ENCODE assay signal across 21 cellular contexts in the genomic region with DNA sequence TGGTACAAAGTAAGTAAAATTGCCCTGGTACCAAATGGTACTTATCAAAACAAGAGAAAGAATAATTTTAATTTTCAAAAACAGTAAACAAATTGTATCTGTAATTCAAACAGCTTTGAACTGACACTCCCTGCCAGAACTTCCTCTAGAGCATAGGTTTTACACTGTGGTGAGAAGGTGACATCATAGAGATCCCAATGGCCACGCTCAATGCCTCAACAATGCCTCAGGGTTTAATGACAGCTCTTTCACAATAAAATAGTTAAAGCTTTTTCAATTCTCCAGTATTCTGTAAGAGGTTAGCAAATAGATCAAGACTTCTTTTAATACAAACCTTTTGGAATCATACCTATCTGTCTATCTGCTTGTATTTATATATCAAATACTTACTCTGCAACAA.
DNase-seq lines count a peak whose midpoint lies in the region; ATAC-seq and TF ChIP-seq lines count a peak whose summit lies in the region.
"Had no signal": no experiment of that assay in that cellular context is flagged by ENCODE, and none has a peak within 500 bp of the region (broad histone marks: within the 10 kb centered on the region; RNA-seq: fewer than 3 reads in every experiment).

No MANE protein-coding gene starts in this region.

- H3K4me1 ChIP-seq in naive thymus-derived CD4-positive, alpha-beta T cell (ENCODE audit: control insufficient read depth in 2 of 2, insufficient read depth in 2 of 2, low read length in 2 of 2): no peaks in the 10 kb centered on the region
- H3K4me1 ChIP-seq: right atrium auricular region, testis had no signal

- TF ChIP-seq CTCF in foreskin fibroblast (IDR thresholded peaks at IDR 0.05; ENCODE audit: low read depth, low read length): no peak
- TF ChIP-seq CTCF in WTC11 (IDR thresholded peaks at IDR 0.05): no peak

- no peak overlapping the region for H3K4me3 ChIP-seq in foreskin fibroblast (ENCODE audit: low read depth in 1 of 2, low read length in 2 of 2)
- H3K4me3 ChIP-seq in naive thymus-derived CD4-positive, alpha-beta T cell (ENCODE audit: low read length): no peak overlapping the region
- H3K4me3 ChIP-seq: right atrium auricular region, testis had no signal

- POLR2A ChIA-PET in WTC11 (lab: Charles Lee): no interaction called here
- POLR2A ChIA-PET in naive thymus-derived CD4-positive, alpha-beta T cell (lab: Charles Lee): no interaction called here

- DNase-seq in Daoy (ENCODE audit: low read depth): peak; percentile 13
- DNase-seq in HT1080 (ENCODE audit: low read depth): peak; percentile 10
- DNase-seq in RKO (ENCODE audit: low spot score): peak; percentile 3
- DNase-seq in foreskin fibroblast: peak; percentile 0 to 20
- no peak for DNase-seq in WTC11 (ENCODE audit: low spot score)
- no peak for DNase-seq in naive thymus-derived CD4-positive, alpha-beta T cell
- DNase-seq: activated CD4-positive, alpha-beta T cell treated with anti-CD3 and anti-CD28 coated beads, Interleukin-2, amount 50 U/mL, for 4 hours; activated T-cell treated with anti-CD3 and anti-CD28 coated beads, Interleukin-2, amount 50 U/mL, for 1 hour; CD8-positive, alpha-beta memory T cell; effector memory CD8-positive, alpha-beta T cell; HFFc6; Karpas-422; NCI-H1436; NCI-H2171 treated with DMSO at 0.1 percent for 48 hours; NCI-H82; T-helper 1 cell; testis had no signal

- no peak overlapping the region for H3K4me3 Mint-ChIP-seq in WTC11
- H3K4me3 Mint-ChIP-seq in naive thymus-derived CD4-positive, alpha-beta T cell: no peak overlapping the region
- H3K4me3 Mint-ChIP-seq: activated naive CD4-positive, alpha-beta T cell treated with anti-CD3 and anti-CD28 coated beads, Interleukin-2, amount 50 U/mL, for 24 hours; CD8-positive, alpha-beta memory T cell; effector memory CD8-positive, alpha-beta T cell; HFFc6 had no signal

- intact Hi-C loops in naive thymus-derived CD4-positive, alpha-beta T cell (cut with micrococcal nuclease): no loop called here

- H3K27ac Mint-ChIP-seq in WTC11: no peak overlapping the region
- H3K27ac Mint-ChIP-seq in naive thymus-derived CD4-positive, alpha-beta T cell: no peak overlapping the region
- H3K27ac Mint-ChIP-seq: activated naive CD4-positive, alpha-beta T cell treated with anti-CD3 and anti-CD28 coated beads, Interleukin-2, amount 50 U/mL, for 24 hours; CD8-positive, alpha-beta memory T cell; effector memory CD8-positive, alpha-beta T cell; HFFc6 had no signal

- H3K27ac ChIP-seq in naive thymus-derived CD4-positive, alpha-beta T cell (ENCODE audit: low read depth, low read length): no peak overlapping the region
- H3K27ac ChIP-seq: right atrium auricular region, RWPE1, testis had no signal

- ATAC-seq in GM21526 (IDR thresholded peaks at IDR 0.05; ENCODE audit: low FRiP score, unreplicated experiment) (no peak), WTC11 (no peak)
- ATAC-seq in naive thymus-derived CD4-positive, alpha-beta T cell: no peak
- ATAC-seq: effector memory CD8-positive, alpha-beta T cell had no signal

- no peaks in the 10 kb centered on the region for H3K9me3 ChIP-seq in naive thymus-derived CD4-positive, alpha-beta T cell (ENCODE audit: control insufficient read depth in 2 of 3, low read length in 3 of 3)
- H3K9me3 ChIP-seq: right atrium auricular region, testis had no signal

- CTCF ChIA-PET in WTC11 (lab: Charles Lee): no interaction called here
- CTCF ChIA-PET in naive thymus-derived CD4-positive, alpha-beta T cell (lab: Charles Lee): no interaction called here

- no peaks in the 10 kb centered on the region for H3K9me3 Mint-ChIP-seq in WTC11
- H3K9me3 Mint-ChIP-seq in naive thymus-derived CD4-positive, alpha-beta T cell: peaks cover 0 to 10% (median 2%) of the 10 kb centered on the region in 11 donors
- H3K9me3 Mint-ChIP-seq: HFFc6 had no signal

- H3K36me3 Mint-ChIP-seq in WTC11: no peaks in the 10 kb centered on the region
- H3K36me3 Mint-ChIP-seq in naive thymus-derived CD4-positive, alpha-beta T cell: no peaks in the 10 kb centered on the region
- H3K36me3 Mint-ChIP-seq: activated naive CD4-positive, alpha-beta T cell treated with anti-CD3 and anti-CD28 coated beads, Interleukin-2, amount 50 U/mL, for 24 hours; CD8-positive, alpha-beta memory T cell had no signal

- no peaks in the 10 kb centered on the region for H3K4me1 Mint-ChIP-seq in WTC11
- H3K4me1 Mint-ChIP-seq in naive thymus-derived CD4-positive, alpha-beta T cell: no peaks in the 10 kb centered on the region
- H3K4me1 Mint-ChIP-seq: activated naive CD4-positive, alpha-beta T cell treated with anti-CD3 and anti-CD28 coated beads, Interleukin-2, amount 50 U/mL, for 24 hours; CD8-positive, alpha-beta memory T cell had no signal

- H3K27me3 ChIP-seq in naive thymus-derived CD4-positive, alpha-beta T cell (ENCODE audit: control insufficient read depth in 2 of 2, insufficient read depth in 2 of 2, low read length in 2 of 2): no peaks in the 10 kb centered on the region
- H3K27me3 ChIP-seq: right atrium auricular region, testis had no signal

- no peaks in the 10 kb centered on the region for H3K36me3 ChIP-seq in naive thymus-derived CD4-positive, alpha-beta T cell (ENCODE audit: control insufficient read depth in 2 of 3, insufficient read depth in 3 of 3, low read length in 3 of 3)
- H3K36me3 ChIP-seq: right atrium auricular region had no signal

- no peaks in the 10 kb centered on the region for H3K27me3 Mint-ChIP-seq in WTC11 (ENCODE audit: low read depth)
- no peaks in the 10 kb centered on the region for H3K27me3 Mint-ChIP-seq in naive thymus-derived CD4-positive, alpha-beta T cell
- H3K27me3 Mint-ChIP-seq: activated naive CD4-positive, alpha-beta T cell treated with anti-CD3 and anti-CD28 coated beads, Interleukin-2, amount 50 U/mL, for 24 hours; CD8-positive, alpha-beta memory T cell; effector memory CD8-positive, alpha-beta T cell had no signal

TF ChIP-seq in WTC11, 78 proteins besides CTCF, POLR2A, EP300 and RAD21 (continues in another document):
- no peak for TF ChIP-seq SOX15 (CRISPR knock-in tag; IDR thresholded peaks at IDR 0.05)
- TF ChIP-seq, protein P1, sequence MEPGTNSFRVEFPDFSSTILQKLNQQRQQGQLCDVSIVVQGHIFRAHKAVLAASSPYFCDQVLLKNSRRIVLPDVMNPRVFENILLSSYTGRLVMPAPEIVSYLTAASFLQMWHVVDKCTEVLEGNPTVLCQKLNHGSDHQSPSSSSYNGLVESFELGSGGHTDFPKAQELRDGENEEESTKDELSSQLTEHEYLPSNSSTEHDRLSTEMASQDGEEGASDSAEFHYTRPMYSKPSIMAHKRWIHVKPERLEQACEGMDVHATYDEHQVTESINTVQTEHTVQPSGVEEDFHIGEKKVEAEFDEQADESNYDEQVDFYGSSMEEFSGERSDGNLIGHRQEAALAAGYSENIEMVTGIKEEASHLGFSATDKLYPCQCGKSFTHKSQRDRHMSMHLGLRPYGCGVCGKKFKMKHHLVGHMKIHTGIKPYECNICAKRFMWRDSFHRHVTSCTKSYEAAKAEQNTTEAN (CRISPR knock-in tag; IDR thresholded peaks at IDR 0.05): no peak
- TF ChIP-seq ZNF396 (CRISPR knock-in tag; IDR thresholded peaks at IDR 0.05; ENCODE audit: borderline replicate concordance): no peak
- TF ChIP-seq ATF1 (CRISPR knock-in tag; IDR thresholded peaks at IDR 0.05): no peak
- TF ChIP-seq, protein P2, sequence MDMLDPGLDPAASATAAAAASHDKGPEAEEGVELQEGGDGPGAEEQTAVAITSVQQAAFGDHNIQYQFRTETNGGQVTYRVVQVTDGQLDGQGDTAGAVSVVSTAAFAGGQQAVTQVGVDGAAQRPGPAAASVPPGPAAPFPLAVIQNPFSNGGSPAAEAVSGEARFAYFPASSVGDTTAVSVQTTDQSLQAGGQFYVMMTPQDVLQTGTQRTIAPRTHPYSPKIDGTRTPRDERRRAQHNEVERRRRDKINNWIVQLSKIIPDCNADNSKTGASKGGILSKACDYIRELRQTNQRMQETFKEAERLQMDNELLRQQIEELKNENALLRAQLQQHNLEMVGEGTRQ (CRISPR knock-in tag; IDR thresholded peaks at IDR 0.05): no peak
- TF ChIP-seq, protein P3, sequence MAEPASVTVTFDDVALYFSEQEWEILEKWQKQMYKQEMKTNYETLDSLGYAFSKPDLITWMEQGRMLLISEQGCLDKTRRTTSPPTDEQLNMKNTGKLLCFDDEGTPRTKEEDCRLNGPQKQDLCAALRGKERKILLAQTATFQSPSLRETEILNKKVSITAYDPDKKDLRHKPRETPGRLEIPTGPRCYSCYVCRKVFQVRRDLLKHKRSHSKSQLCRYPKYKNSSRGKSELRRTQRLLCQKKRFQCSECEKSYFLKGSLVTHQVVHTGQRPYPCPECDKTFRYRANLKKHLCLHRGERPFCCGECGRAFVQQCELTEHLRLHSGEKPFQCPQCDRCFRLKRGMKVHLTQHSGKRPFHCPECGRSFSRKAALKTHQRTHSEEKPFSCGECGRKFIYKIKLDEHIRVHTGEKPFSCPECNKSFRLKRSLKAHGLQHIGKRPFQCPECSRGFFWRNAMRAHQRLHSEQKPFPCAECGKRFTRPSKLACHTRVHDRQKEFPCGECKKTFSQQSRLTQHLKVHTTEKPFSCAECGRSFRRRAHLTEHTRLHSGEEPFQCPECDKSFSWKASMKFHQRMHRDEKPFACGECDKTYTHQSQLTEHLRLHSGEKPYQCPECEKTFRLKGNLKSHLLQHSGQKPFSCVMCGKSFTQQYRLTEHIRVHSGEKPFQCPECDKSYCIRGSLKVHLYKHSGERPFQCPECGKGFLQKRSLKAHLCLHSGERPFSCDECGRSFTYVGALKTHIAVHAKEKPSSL (CRISPR knock-in tag; conservative IDR thresholded peaks at IDR 0.05): no peak
- no peak for TF ChIP-seq OVOL2 (CRISPR knock-in tag; IDR thresholded peaks at IDR 0.05; ENCODE audit: borderline replicate concordance)
- TF ChIP-seq NR2C2 (CRISPR knock-in tag; IDR thresholded peaks at IDR 0.05): no peak

Comparison
In these comparisons a context has a peak if more than half of its experiments do, and no peak if none do; other contexts are left out.
1. DNase-seq: peak in Daoy (single experiment), HT1080 (single experiment), RKO (single experiment) and foreskin fibroblast (2 of 2); none in WTC11 (single experiment) and naive thymus-derived CD4-positive, alpha-beta T cell (0 of 9).